In the genomic region with DNA sequence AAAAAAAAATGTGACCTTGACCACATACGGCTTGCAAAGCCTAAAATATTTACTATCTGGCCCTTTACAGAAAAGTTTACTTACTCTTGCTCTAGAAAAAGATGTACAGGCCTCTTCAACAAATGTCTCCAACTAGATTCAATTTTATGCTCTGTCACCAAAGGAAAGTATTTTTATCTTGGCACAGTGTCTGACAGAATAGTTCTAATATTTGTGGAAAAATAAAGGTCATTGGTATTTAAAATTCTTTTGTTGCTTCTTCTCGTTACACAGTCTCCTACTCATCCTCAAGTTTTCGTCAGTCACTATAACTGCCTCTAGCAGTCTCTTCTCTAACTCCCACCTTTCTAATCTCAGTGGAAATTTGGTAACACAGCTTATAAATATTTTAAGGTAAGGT, we compare ENCODE assay signal across 9 cellular contexts. TPM values are rescaled to one million over a fixed set of nuclear protein-coding genes. Genes with fewer than 3 reads are reported as not detected.
DNase-seq lines count a peak whose midpoint lies in the region; ATAC-seq lines count a peak whose summit lies in the region.
"Had no signal": no experiment of that assay in that cellular context is flagged by ENCODE, and none has a peak within 500 bp of the region (broad histone marks: within the 10 kb centered on the region; RNA-seq: fewer than 3 reads in every experiment).

No MANE protein-coding gene starts in this region.

- no peak for ATAC-seq in activated CD8-positive, alpha-beta T cell treated with anti-CD3 and anti-CD28 coated beads, Interleukin-2, amount 10 ng/mL, durations not matched to agents 7 days and 5 days
- ATAC-seq in stimulated activated naive B cell treated with anti-CD40 and anti-IgM and Interleukin-4, amounts not matched to agents 10 μg/mL and 1 μg/mL and 100 μg/mL, for 72 hours (replicated peaks), result no peak
- ATAC-seq in HG03565 (IDR thresholded peaks at IDR 0.05; ENCODE audit: unreplicated experiment) (no peak), GM18511 (IDR thresholded peaks at IDR 0.05; ENCODE audit: unreplicated experiment) (no peak)
- ATAC-seq: GM23338 had no signal

- peaks cover 2% of the 10 kb centered on the region for H3K27me3 Mint-ChIP-seq in activated CD4-positive, alpha-beta T cell treated with anti-CD3 and anti-CD28 coated beads, Interleukin-2, amount 10 ng/mL, durations not matched to agents 24 days and 14 days
- H3K27me3 Mint-ChIP-seq in activated CD8-positive, alpha-beta T cell treated with anti-CD3 and anti-CD28 coated beads, Interleukin-2, amount 10 ng/mL, durations not matched to agents 7 days and 5 days (ENCODE audit: low read depth), result peaks cover 2% of the 10 kb centered on the region
- H3K27me3 Mint-ChIP-seq in stimulated activated naive B cell treated with anti-CD40 and anti-IgM and Interleukin-4, amounts not matched to agents 10 μg/mL and 1 μg/mL and 100 μg/mL, for 72 hours, result peaks cover 0 to 4% of the 10 kb centered on the region in 2 donors

- peak; percentile 6 for DNase-seq in activated CD4-positive, alpha-beta T cell treated with anti-CD3 and anti-CD28 coated beads, Interleukin-2, amount 10 ng/mL, durations not matched to agents 24 days and 14 days
- DNase-seq in activated CD4-positive, alpha-beta T cell treated with anti-CD3 and anti-CD28 coated beads, Interleukin-2, amount 50 U/mL, for 4 hours, result no peak
- no peak for DNase-seq in activated CD8-positive, alpha-beta T cell treated with anti-CD3 and anti-CD28 coated beads, Interleukin-2, amount 10 ng/mL, durations not matched to agents 7 days and 5 days
- DNase-seq in glomerular visceral epithelial cell (ENCODE audit: extremely low spot score) (peak; percentile 27), NK-92 (lab: John Stamatoyannopoulos, UW; ENCODE audit: unreplicated experiment) (no peak)
- DNase-seq in stimulated activated naive B cell treated with anti-CD40 and anti-IgM and Interleukin-4, amounts not matched to agents 10 μg/mL and 1 μg/mL and 100 μg/mL, for 72 hours, result no peak

- POLR2A ChIA-PET in activated CD8-positive, alpha-beta T cell treated with anti-CD3 and anti-CD28 coated beads, Interleukin-2, amount 10 ng/mL, durations not matched to agents 7 days and 5 days (lab: Charles Lee), result no interaction called here

- no peak overlapping the region for H3K27ac Mint-ChIP-seq in activated CD4-positive, alpha-beta T cell treated with anti-CD3 and anti-CD28 coated beads, Interleukin-2, amount 10 ng/mL, durations not matched to agents 24 days and 14 days
- H3K27ac Mint-ChIP-seq in activated CD8-positive, alpha-beta T cell treated with anti-CD3 and anti-CD28 coated beads, Interleukin-2, amount 10 ng/mL, durations not matched to agents 7 days and 5 days, result no peak overlapping the region
- H3K27ac Mint-ChIP-seq in stimulated activated naive B cell treated with anti-CD40 and anti-IgM and Interleukin-4, amounts not matched to agents 10 μg/mL and 1 μg/mL and 100 μg/mL, for 72 hours, result peak overlapping the region; percentile 99

- H3K9me3 Mint-ChIP-seq in activated CD4-positive, alpha-beta T cell treated with anti-CD3 and anti-CD28 coated beads, Interleukin-2, amount 10 ng/mL, durations not matched to agents 24 days and 14 days, result peaks cover 8% of the 10 kb centered on the region
- no peaks in the 10 kb centered on the region for H3K9me3 Mint-ChIP-seq in activated CD8-positive, alpha-beta T cell treated with anti-CD3 and anti-CD28 coated beads, Interleukin-2, amount 10 ng/mL, durations not matched to agents 7 days and 5 days (ENCODE audit: insufficient read depth)
- H3K9me3 Mint-ChIP-seq in stimulated activated naive B cell treated with anti-CD40 and anti-IgM and Interleukin-4, amounts not matched to agents 10 μg/mL and 1 μg/mL and 100 μg/mL, for 72 hours, result peaks cover 2 to 4% of the 10 kb centered on the region in 2 donors
- H3K9me3 Mint-ChIP-seq: GM23338 had no signal

- CTCF ChIA-PET in activated CD8-positive, alpha-beta T cell treated with anti-CD3 and anti-CD28 coated beads, Interleukin-2, amount 10 ng/mL, durations not matched to agents 7 days and 5 days (lab: Charles Lee), result no interaction called here

- H3K4me1 Mint-ChIP-seq in activated CD4-positive, alpha-beta T cell treated with anti-CD3 and anti-CD28 coated beads, Interleukin-2, amount 10 ng/mL, durations not matched to agents 24 days and 14 days, result peaks cover 44% of the 10 kb centered on the region
- H3K4me1 Mint-ChIP-seq in activated CD8-positive, alpha-beta T cell treated with anti-CD3 and anti-CD28 coated beads, Interleukin-2, amount 10 ng/mL, durations not matched to agents 7 days and 5 days (ENCODE audit: low read depth), result peaks cover 40% of the 10 kb centered on the region
- peaks cover 21 to 45% of the 10 kb centered on the region in 2 donors for H3K4me1 Mint-ChIP-seq in stimulated activated naive B cell treated with anti-CD40 and anti-IgM and Interleukin-4, amounts not matched to agents 10 μg/mL and 1 μg/mL and 100 μg/mL, for 72 hours

- H3K4me3 Mint-ChIP-seq in activated CD4-positive, alpha-beta T cell treated with anti-CD3 and anti-CD28 coated beads, Interleukin-2, amount 10 ng/mL, durations not matched to agents 24 days and 14 days, result no peak overlapping the region
- H3K4me3 Mint-ChIP-seq in activated CD8-positive, alpha-beta T cell treated with anti-CD3 and anti-CD28 coated beads, Interleukin-2, amount 10 ng/mL, durations not matched to agents 7 days and 5 days, result peak overlapping the region; percentile 23
- H3K4me3 Mint-ChIP-seq in stimulated activated naive B cell treated with anti-CD40 and anti-IgM and Interleukin-4, amounts not matched to agents 10 μg/mL and 1 μg/mL and 100 μg/mL, for 72 hours, result peak overlapping the region in 1 of 2 donors; percentile 99

- peaks cover 9% of the 10 kb centered on the region for H3K36me3 Mint-ChIP-seq in activated CD4-positive, alpha-beta T cell treated with anti-CD3 and anti-CD28 coated beads, Interleukin-2, amount 10 ng/mL, durations not matched to agents 24 days and 14 days (ENCODE audit: low read depth)
- H3K36me3 Mint-ChIP-seq in activated CD8-positive, alpha-beta T cell treated with anti-CD3 and anti-CD28 coated beads, Interleukin-2, amount 10 ng/mL, durations not matched to agents 7 days and 5 days (ENCODE audit: low read depth), result peaks cover 8% of the 10 kb centered on the region
- peaks cover 10 to 13% of the 10 kb centered on the region in 2 donors for H3K36me3 Mint-ChIP-seq in stimulated activated naive B cell treated with anti-CD40 and anti-IgM and Interleukin-4, amounts not matched to agents 10 μg/mL and 1 μg/mL and 100 μg/mL, for 72 hours

- intact Hi-C loops in activated CD4-positive, alpha-beta T cell treated with anti-CD3 and anti-CD28 coated beads, Interleukin-2, amount 10 ng/mL, durations not matched to agents 24 days and 14 days (cut with micrococcal nuclease), result no loop called here

RNA-seq across cellular contexts. Expression of a gene that starts 1.4 kb away (rescaled TPM):
- total RNA-seq in activated CD4-positive, alpha-beta T cell treated with anti-CD3 and anti-CD28 coated beads, Interleukin-2, amount 10 ng/mL, durations not matched to agents 24 days and 14 days, result 1.3 and 1.4 TPM in 2 replicates
- 1 to 10 TPM; 1.5 to 1.6 TPM for total RNA-seq in activated CD8-positive, alpha-beta T cell treated with anti-CD3 and anti-CD28 coated beads, Interleukin-2, amount 10 ng/mL, durations not matched to agents 7 days and 5 days

RNA-seq across cellular contexts. Expression of a gene that starts 1.7 kb away (rescaled TPM):
- 45.9 and 46.7 TPM in 2 replicates for total RNA-seq in activated CD4-positive, alpha-beta T cell treated with anti-CD3 and anti-CD28 coated beads, Interleukin-2, amount 10 ng/mL, durations not matched to agents 24 days and 14 days
- 10 to 100 TPM; 47.0 to 49.0 TPM for total RNA-seq in activated CD8-positive, alpha-beta T cell treated with anti-CD3 and anti-CD28 coated beads, Interleukin-2, amount 10 ng/mL, durations not matched to agents 7 days and 5 days

Comparison
In these comparisons a context has a peak if more than half of its experiments do, and no peak if none do; other contexts are left out.
1. DNase-seq: peak in activated CD4-positive, alpha-beta T cell treated with anti-CD3 and anti-CD28 coated beads, Interleukin-2, amount 10 ng/mL, durations not matched to agents 24 days and 14 days (single experiment) and glomerular visceral epithelial cell (single experiment); none in activated CD4-positive, alpha-beta T cell treated with anti-CD3 and anti-CD28 coated beads, Interleukin-2, amount 50 U/mL, for 4 hours (0 of 2), activated CD8-positive, alpha-beta T cell treated with anti-CD3 and anti-CD28 coated beads, Interleukin-2, amount 10 ng/mL, durations not matched to agents 7 days and 5 days (single experiment), stimulated activated naive B cell treated with anti-CD40 and anti-IgM and Interleukin-4, amounts not matched to agents 10 μg/mL and 1 μg/mL and 100 μg/mL, for 72 hours (single experiment) and NK-92 (single experiment).